ENCODE assay signal across 8 cellular contexts in genomic region chr14:100159107-100159864, GRCh38. TPM values are rescaled to one million over a fixed set of nuclear protein-coding genes. Genes with fewer than 3 reads are reported as not detected.
A peak's percentile ranks its signal among the peaks of the same experiment; 100 is the strongest.
DNase-seq lines count a peak whose midpoint lies in the region; ATAC-seq and TF ChIP-seq lines count a peak whose summit lies in the region.

Gene DEGS2 (minus strand): TSS chr14:100159645. CDS start chr14:100159587, 58 bp downstream.

- peak within 1 kb of the TSS; percentile 79 for H3K9ac ChIP-seq in mucosa of stomach (ENCODE audit: low read length)

- peak within 1 kb of the TSS; percentile 14 for H3K4me3 ChIP-seq in mucosa of stomach (ENCODE audit: low read length)

- no peaks in the 10 kb centered on the region for H3K9me3 ChIP-seq in mucosa of stomach (ENCODE audit: control insufficient read depth, low read length)

- H3K36me3 ChIP-seq in mucosa of stomach (ENCODE audit: control insufficient read depth, insufficient read depth, low read length): no peaks in the 10 kb centered on the region

- peaks cover 30% of the 10 kb centered on the region for H3K4me1 ChIP-seq in mucosa of stomach (ENCODE audit: control insufficient read depth, insufficient read depth, low read length)

- H3K9me3 Mint-ChIP-seq in chondrocyte (ENCODE audit: low read depth): peaks cover 5% of the 10 kb centered on the region

- no peak within 1 kb of the TSS for H3K27ac Mint-ChIP-seq in chondrocyte (ENCODE audit: unreplicated experiment)

- peaks cover 5% of the 10 kb centered on the region for H3K36me3 Mint-ChIP-seq in chondrocyte (ENCODE audit: low read depth)

- no peak for TF ChIP-seq CTCF in chondrocyte (IDR thresholded peaks at IDR 0.05)

- H3K27me3 Mint-ChIP-seq in chondrocyte (ENCODE audit: low read depth): peaks cover 12% of the 10 kb centered on the region

- peaks cover 3% of the 10 kb centered on the region for H3K4me1 Mint-ChIP-seq in chondrocyte (ENCODE audit: low read depth)

- peak; percentile 58 for DNase-seq in T-helper 9 cell
- DNase-seq in chondrocyte (ENCODE audit: low spot score): no peak
- DNase-seq in stimulated activated naive CD4-positive, alpha-beta T cell treated with Interleukin-2 at 50 U/mL for 16 hours (lab: John Stamatoyannopoulos, UW): peak; percentile 50
- no peak for DNase-seq in HuH-7 (ENCODE audit: low spot score)
- no peak for DNase-seq in inferior parietal cortex (ENCODE audit: extremely low spot score)

- ATAC-seq in GM19023 (IDR thresholded peaks at IDR 0.05; ENCODE audit: unreplicated experiment) (peak; percentile 58), HG03175 (IDR thresholded peaks at IDR 0.05; ENCODE audit: unreplicated experiment) (peak; percentile 39)

- H3K4me3 Mint-ChIP-seq in chondrocyte (ENCODE audit: unreplicated experiment): peak within 1 kb of the TSS; percentile 41

- peaks cover 16% of the 10 kb centered on the region for H3K27me3 ChIP-seq in mucosa of stomach (ENCODE audit: control insufficient read depth, insufficient read depth, low read length)

RNA-seq across cellular contexts. Expression of gene DEGS2, which starts in this region (rescaled TPM):
- 0.17 to 0.36 TPM in 2 of 3 replicates, not detected in the other for total RNA-seq in chondrocyte

Comparison
In these comparisons a context has a peak if more than half of its experiments do, and no peak if none do; other contexts are left out.
1. DNase-seq: peak in T-helper 9 cell (single experiment) and stimulated activated naive CD4-positive, alpha-beta T cell treated with Interleukin-2 at 50 U/mL for 16 hours (single experiment); none in chondrocyte (single experiment), HuH-7 (single experiment) and inferior parietal cortex (single experiment).